9 cellular contexts compared by ENCODE assay signal in the genomic region with DNA sequence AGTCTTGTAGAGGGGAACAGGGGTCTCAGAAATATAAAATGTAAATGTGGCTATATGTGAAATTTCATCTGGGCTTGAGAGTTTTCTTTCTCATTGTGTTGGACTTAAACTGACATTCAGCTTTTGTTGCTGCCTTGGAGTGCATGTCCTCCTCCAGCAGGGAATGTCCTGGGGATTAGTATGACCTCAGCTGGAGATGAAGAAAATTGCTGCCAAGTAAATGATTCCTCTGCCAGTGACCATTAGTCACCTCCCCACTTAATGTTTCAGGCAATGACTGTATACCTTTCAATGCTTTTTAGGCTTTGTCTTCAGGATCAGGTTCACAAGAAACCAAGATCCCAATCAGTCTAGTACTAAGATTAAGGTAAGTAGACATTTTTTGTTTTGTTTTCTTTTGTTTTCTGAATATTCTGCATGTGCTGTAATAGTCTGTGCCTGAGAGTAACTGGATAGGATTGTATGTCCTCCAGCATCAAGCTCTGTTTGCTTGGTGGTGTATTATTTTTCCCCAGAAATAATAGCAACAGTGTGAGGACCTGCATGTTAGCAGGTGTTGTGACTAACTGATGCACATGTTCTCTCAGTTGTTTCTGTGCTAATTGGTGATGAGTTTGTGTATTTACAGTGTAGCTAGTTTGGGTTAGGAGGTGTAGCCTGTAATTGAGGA. TPM values are rescaled to one million over a fixed set of nuclear protein-coding genes. Genes with fewer than 3 reads are reported as not detected.
DNase-seq lines count a peak whose midpoint lies in the region; TF ChIP-seq lines count a peak whose summit lies in the region.
"Had no signal": no experiment of that assay in that cellular context is flagged by ENCODE, and none has a peak within 500 bp of the region (broad histone marks: within the 10 kb centered on the region; RNA-seq: fewer than 3 reads in every experiment).

No MANE protein-coding gene starts in this region.

- H3K4me3 ChIP-seq in stomach = no peak overlapping the region

- TF ChIP-seq EP300 in stomach (IDR thresholded peaks at IDR 0.05) = no peak

- intact Hi-C loops in stomach (cut with DNase I; ENCODE audit: low total_unique reads) = no loop called here

- no peak overlapping the region for H3K27ac ChIP-seq in stomach

- no peaks in the 10 kb centered on the region for H3K27me3 ChIP-seq in stomach

- DNase-seq in DMS 273 (lab: John Stamatoyannopoulos, UW; ENCODE audit: unreplicated experiment) (peak; percentile 70), NCI-H446 treated with DMSO at 0.1 percent for 48 hours (lab: John Stamatoyannopoulos, UW) (peak; percentile 64), epidermal melanocyte (ENCODE audit: insufficient read length, low spot score) (peak; percentile 27), myocyte (ENCODE audit: low read depth) (peak; percentile 77), NCI-H2081 treated with DMSO at 0.1 percent for 48 hours (lab: John Stamatoyannopoulos, UW) (no peak), GF-D8 (lab: John Stamatoyannopoulos, UW) (no peak), NCI-H146 (lab: John Stamatoyannopoulos, UW) (no peak), stomach (no peak)
- DNase-seq: posterior cingulate gyrus had no signal

- peak in 1 of 7 experiments; percentile 10 for TF ChIP-seq CTCF in stomach (IDR thresholded peaks at IDR 0.05)

- peaks cover 6 to 84% (median 79%) of the 10 kb centered on the region in 4 donors for H3K36me3 ChIP-seq in stomach

- no peak for TF ChIP-seq POLR2A in stomach (IDR thresholded peaks at IDR 0.05)

- peaks cover 0 to 9% (median 2%) of the 10 kb centered on the region in 4 donors for H3K4me1 ChIP-seq in stomach

- no peaks in the 10 kb centered on the region for H3K9me3 ChIP-seq in stomach

RNA-seq across cellular contexts. Expression of a gene that starts 18.1 kb away (rescaled TPM):
- total RNA-seq in myocyte (0.16 and 0.40 TPM in 2 replicates), stomach (under 1 TPM in 2 of 5 donors, not detected in 3; 0.29 to 0.73 TPM)
- polyA plus RNA-seq in myocyte (2012) = 0.44 TPM
- under 1 TPM in 1 of 3 donors, not detected in 2; 0.05 TPM for polyA plus RNA-seq in stomach

RNA-seq across cellular contexts. Expression of a gene that starts 34.6 kb away (rescaled TPM):
- total RNA-seq in myocyte (0.78 and 0.83 TPM in 2 replicates), stomach (not detected)
- polyA plus RNA-seq in myocyte (2012) = 0.72 TPM
- under 1 TPM in 2 of 3 donors, not detected in 1; 0.08 to 0.31 TPM for polyA plus RNA-seq in stomach

Comparison
In these comparisons a context has a peak if more than half of its experiments do, and no peak if none do; other contexts are left out.
1. DNase-seq: peak in DMS 273 (single experiment), NCI-H446 treated with DMSO at 0.1 percent for 48 hours (single experiment), epidermal melanocyte (single experiment) and myocyte (single experiment); none in NCI-H2081 treated with DMSO at 0.1 percent for 48 hours (single experiment), GF-D8 (single experiment), NCI-H146 (single experiment) and stomach (single experiment).